24 cellular contexts compared by ENCODE assay signal in the genomic region with DNA sequence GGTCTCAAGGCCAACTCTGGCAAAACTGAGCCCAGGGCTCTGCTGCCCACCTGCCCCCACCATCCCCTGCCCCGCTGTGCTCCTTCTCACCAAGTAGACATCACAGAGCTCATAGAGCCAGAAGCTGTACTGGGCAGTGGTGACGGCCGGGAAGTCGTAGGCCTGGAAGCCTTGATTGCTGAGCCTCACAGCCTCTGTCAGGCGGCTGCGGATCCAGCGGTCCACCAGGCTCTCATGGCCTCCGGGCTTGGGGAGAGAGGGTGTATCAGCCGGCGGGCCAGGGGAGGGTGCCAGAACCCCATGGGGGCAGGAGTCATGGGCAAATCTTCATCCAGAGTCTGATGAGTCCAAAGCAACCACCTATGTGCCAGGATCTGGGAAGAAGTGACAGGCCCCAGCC. TPM values are rescaled to one million over a fixed set of nuclear protein-coding genes. Genes with fewer than 3 reads are reported as not detected.
"Had no signal": no experiment of that assay in that cellular context is flagged by ENCODE, and none has a peak within 500 bp of the region (broad histone marks: within the 10 kb centered on the region; RNA-seq: fewer than 3 reads in every experiment).

No MANE protein-coding gene starts in this region.

- H3K27ac ChIP-seq: coronary artery, dorsolateral prefrontal cortex, esophagus muscularis mucosa, foreskin keratinocyte, gastroesophageal sphincter, heart right ventricle, left lung had no signal

- H3K4me3 ChIP-seq: coronary artery, dorsolateral prefrontal cortex, esophagus muscularis mucosa, gastroesophageal sphincter, heart right ventricle, left lung, lung, mucosa of descending colon had no signal

- DNase-seq: dermis blood vessel endothelial cell; dorsolateral prefrontal cortex; effector CD4-positive, alpha-beta T cell; effector memory CD4-positive, alpha-beta T cell; foreskin keratinocyte; heart right ventricle; hippocampal formation; left cardiac atrium; left ventricle myocardium superior; mammary epithelial cell; mesendoderm; mucosa of descending colon had no signal

- H3K9me3 ChIP-seq: esophagus muscularis mucosa, gastroesophageal sphincter, heart right ventricle, left lung, mucosa of descending colon had no signal

- H3K27me3 ChIP-seq: dorsolateral prefrontal cortex, esophagus muscularis mucosa, foreskin keratinocyte, gastroesophageal sphincter, heart right ventricle, left lung had no signal

- ATAC-seq: foreskin keratinocyte, gastroesophageal sphincter, heart right ventricle, left cardiac atrium, left lung, left ventricle myocardium superior, mucosa of descending colon had no signal

- FAIRE-seq: colon, endothelial cell of umbilical vein, frontal cortex, islet of Langerhans, keratinocyte had no signal

RNA-seq across cellular contexts. Expression of a gene that starts 2.8 kb away (rescaled TPM):
- total RNA-seq: myocyte had no signal

RNA-seq across cellular contexts. Expression of a gene that starts 17.5 kb away (rescaled TPM):
- total RNA-seq: cerebellum, myocyte had no signal
